ENCODE assay signal across 8 cellular contexts in the genomic region with DNA sequence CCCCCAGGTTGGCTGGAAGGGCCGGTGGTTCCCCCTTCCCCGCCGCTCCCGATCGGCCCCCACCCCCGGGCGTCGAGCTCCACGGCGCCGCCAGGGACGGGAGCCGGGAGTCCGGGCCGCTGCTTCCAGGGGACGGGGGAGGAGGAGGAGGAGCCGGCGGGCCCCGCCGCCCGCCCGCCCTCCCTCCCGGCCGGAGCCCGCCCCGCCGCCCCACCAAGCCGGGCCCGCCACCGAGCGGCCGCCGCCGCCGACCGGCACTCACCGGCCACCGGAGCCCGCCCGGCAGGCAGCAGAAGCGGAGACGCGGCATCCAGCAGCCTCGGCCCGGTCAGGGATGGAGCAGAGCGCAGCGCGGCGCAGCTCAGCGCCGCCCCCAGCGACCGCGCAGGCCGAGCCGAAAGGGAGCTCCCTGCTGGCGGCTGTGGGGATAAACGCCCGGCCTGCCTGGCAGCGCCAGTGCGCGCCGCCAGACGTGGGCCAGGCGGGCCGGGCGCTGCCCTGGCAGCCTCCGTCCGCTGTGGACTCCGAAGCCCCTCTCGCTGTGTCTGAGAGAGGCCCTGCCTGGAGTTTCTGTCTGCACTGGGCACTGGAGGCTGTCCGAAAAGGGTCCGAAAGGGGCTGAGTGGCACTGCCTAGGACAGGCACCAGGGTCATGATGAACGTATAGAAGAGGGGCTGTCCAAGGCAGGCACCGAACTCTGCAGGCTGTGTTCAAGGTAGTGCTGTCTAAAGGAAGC. TPM values are rescaled to one million over a fixed set of nuclear protein-coding genes. Genes with fewer than 3 reads are reported as not detected.
DNase-seq lines count a peak whose midpoint lies in the region; ATAC-seq lines count a peak whose summit lies in the region.

A gene with protein sequence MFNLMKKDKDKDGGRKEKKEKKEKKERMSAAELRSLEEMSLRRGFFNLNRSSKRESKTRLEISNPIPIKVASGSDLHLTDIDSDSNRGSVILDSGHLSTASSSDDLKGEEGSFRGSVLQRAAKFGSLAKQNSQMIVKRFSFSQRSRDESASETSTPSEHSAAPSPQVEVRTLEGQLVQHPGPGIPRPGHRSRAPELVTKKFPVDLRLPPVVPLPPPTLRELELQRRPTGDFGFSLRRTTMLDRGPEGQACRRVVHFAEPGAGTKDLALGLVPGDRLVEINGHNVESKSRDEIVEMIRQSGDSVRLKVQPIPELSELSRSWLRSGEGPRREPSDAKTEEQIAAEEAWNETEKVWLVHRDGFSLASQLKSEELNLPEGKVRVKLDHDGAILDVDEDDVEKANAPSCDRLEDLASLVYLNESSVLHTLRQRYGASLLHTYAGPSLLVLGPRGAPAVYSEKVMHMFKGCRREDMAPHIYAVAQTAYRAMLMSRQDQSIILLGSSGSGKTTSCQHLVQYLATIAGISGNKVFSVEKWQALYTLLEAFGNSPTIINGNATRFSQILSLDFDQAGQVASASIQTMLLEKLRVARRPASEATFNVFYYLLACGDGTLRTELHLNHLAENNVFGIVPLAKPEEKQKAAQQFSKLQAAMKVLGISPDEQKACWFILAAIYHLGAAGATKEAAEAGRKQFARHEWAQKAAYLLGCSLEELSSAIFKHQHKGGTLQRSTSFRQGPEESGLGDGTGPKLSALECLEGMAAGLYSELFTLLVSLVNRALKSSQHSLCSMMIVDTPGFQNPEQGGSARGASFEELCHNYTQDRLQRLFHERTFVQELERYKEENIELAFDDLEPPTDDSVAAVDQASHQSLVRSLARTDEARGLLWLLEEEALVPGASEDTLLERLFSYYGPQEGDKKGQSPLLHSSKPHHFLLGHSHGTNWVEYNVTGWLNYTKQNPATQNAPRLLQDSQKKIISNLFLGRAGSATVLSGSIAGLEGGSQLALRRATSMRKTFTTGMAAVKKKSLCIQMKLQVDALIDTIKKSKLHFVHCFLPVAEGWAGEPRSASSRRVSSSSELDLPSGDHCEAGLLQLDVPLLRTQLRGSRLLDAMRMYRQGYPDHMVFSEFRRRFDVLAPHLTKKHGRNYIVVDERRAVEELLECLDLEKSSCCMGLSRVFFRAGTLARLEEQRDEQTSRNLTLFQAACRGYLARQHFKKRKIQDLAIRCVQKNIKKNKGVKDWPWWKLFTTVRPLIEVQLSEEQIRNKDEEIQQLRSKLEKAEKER (N-terminal part only) (minus strand): TSS at position 348 of the 737 bp plus-strand sequence. CDS start 13,458 bp downstream, outside the sequence.

- ATAC-seq in GM21529 (IDR thresholded peaks at IDR 0.05; ENCODE audit: unreplicated experiment) = peak; percentile 78

- H3K9ac ChIP-seq in subcutaneous abdominal adipose tissue (ENCODE audit: low read length in 5 of 5) = peak within 1 kb of the TSS; percentile 63 to 86 (median 75)

- DNase-seq in DMS114 treated with DMSO at 0.1 percent for 48 hours (lab: John Stamatoyannopoulos, UW; ENCODE audit: unreplicated experiment) (peak; percentile 56), KG1 (lab: John Stamatoyannopoulos, UW) (peak; percentile 52), SJCRH30 (peak; percentile 86 to 91), foreskin melanocyte (peak; percentile 66)
- DNase-seq in activated gamma-delta T cell treated with anti-CD3 and anti-CD28 coated beads, Interleukin-2, amount 50 U/mL, for 16 hours (ENCODE audit: low read depth) = peak; percentile 62

- H3K9me3 ChIP-seq in SJCRH30 (replicated peaks) (peaks cover 4% of the 10 kb centered on the region; the same call in 1 of the 2 replicates), neuron (ENCODE audit: low read length) (no peaks in the 10 kb centered on the region), subcutaneous abdominal adipose tissue (ENCODE audit: control insufficient read depth in 5 of 5, low read length in 5 of 5) (no peaks in the 10 kb centered on the region)

- peaks cover 23% of the 10 kb centered on the region for H3K4me1 ChIP-seq in SJCRH30
- H3K4me1 ChIP-seq in neuron (ENCODE audit: insufficient read depth, low read length) = peaks cover 42% of the 10 kb centered on the region
- peaks cover 1 to 46% (median 34%) of the 10 kb centered on the region in 5 donors for H3K4me1 ChIP-seq in subcutaneous abdominal adipose tissue (ENCODE audit: control insufficient read depth in 5 of 5, insufficient read depth in 5 of 5, low read length in 5 of 5)

- H3K36me3 ChIP-seq in SJCRH30 (no peaks in the 10 kb centered on the region), neuron (ENCODE audit: insufficient read depth, low read length) (no peaks in the 10 kb centered on the region), subcutaneous abdominal adipose tissue (ENCODE audit: control insufficient read depth in 5 of 5, insufficient read depth in 5 of 5, low read length in 5 of 5) (no peaks in the 10 kb centered on the region)

- no peaks in the 10 kb centered on the region for H3K27me3 ChIP-seq in SJCRH30
- H3K27me3 ChIP-seq in neuron (ENCODE audit: insufficient read depth, low read length) = no peaks in the 10 kb centered on the region
- H3K27me3 ChIP-seq in subcutaneous abdominal adipose tissue (ENCODE audit: control insufficient read depth in 5 of 5, insufficient read depth in 4 of 5, low read length in 5 of 5) = no peaks in the 10 kb centered on the region

- H3K4me3 ChIP-seq in SJCRH30 (peak within 1 kb of the TSS; percentile 68), neuron (ENCODE audit: low read length) (peak within 1 kb of the TSS; percentile 59), subcutaneous abdominal adipose tissue (ENCODE audit: low read depth in 1 of 5, low read length in 5 of 5) (peak within 1 kb of the TSS; percentile 66 to 70 (median 68))

- peak within 1 kb of the TSS; percentile 43 for H2AFZ ChIP-seq in neuron (ENCODE audit: low read depth, low read length)

- H3K27ac ChIP-seq in SJCRH30 (peak within 1 kb of the TSS; percentile 94), subcutaneous abdominal adipose tissue (ENCODE audit: low read depth, low read length) (peak within 1 kb of the TSS; percentile 87)

RNA-seq across cellular contexts. Expression of the gene that starts here (rescaled TPM):
- 86.9 and 91.9 TPM in 2 replicates for total RNA-seq in SJCRH30 (2014; rRNA removed; shearing (Covaris generic))

Comparison
In these comparisons a context has a peak if more than half of its experiments do, and no peak if none do; other contexts are left out.
1. Peak in every context shown above with its lines: DNase-seq, ATAC-seq, H3K4me3 ChIP-seq and H3K27ac ChIP-seq.